Comparison of ENCODE assay signal across 23 cellular contexts in the genomic region with DNA sequence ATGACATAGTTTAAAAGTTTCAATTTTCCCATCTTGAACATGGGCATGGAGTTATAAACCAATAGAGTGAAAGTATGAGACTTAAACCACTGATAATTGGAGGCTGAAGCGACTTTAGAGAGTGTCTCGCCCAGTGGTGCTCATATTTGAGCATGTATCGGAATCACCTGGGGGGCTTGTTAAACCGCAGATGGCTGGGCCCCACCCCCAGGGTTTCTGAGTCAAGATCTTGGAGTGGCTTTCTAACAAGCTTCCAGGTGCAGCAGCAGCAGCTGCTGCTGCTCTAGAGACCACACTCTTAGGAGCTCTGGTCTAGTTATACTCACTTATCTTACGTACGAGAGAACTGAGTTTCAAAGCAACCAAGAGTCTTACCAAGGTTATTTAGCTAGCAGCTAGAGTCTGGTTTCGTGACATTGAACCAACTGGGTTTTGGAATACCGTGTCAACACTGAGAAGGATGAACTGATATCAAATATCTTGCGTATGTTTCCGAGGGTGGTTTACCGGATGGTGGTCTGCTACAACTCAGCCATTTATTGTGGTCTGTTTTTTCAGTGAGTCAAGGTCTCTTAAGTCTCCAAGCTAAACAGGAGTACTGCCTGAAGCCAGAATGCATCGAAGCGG. TPM values are rescaled to one million over a fixed set of nuclear protein-coding genes. Genes with fewer than 3 reads are reported as not detected.
DNase-seq lines count a peak whose midpoint lies in the region; ATAC-seq and TF ChIP-seq lines count a peak whose summit lies in the region.
"Had no signal": no experiment of that assay in that cellular context is flagged by ENCODE, and none has a peak within 500 bp of the region (broad histone marks: within the 10 kb centered on the region; RNA-seq: fewer than 3 reads in every experiment).

No MANE protein-coding gene starts in this region.

- no peaks in the 10 kb centered on the region for H3K27me3 Mint-ChIP-seq in activated CD4-positive, alpha-beta memory T cell treated with anti-CD3 and anti-CD28 coated beads for 36 hours
- H3K27me3 Mint-ChIP-seq in activated CD4-positive, alpha-beta memory T cell treated with anti-CD3 and anti-CD28 coated beads, Interleukin-2, amount 10 ng/mL, durations not matched to agents 7 days and 5 days: no peaks in the 10 kb centered on the region
- H3K27me3 Mint-ChIP-seq in activated naive CD8-positive, alpha-beta T cell treated with anti-CD3 and anti-CD28 coated beads, Interleukin-2, amount 50 U/mL, for 24 hours: no peaks in the 10 kb centered on the region
- H3K27me3 Mint-ChIP-seq: activated B cell treated with CpG ODN at 0.5 μM for 24 hours, B cell, progenitor cell of endocrine pancreas had no signal

- peak; percentile 54 for ATAC-seq in activated naive CD8-positive, alpha-beta T cell treated with anti-CD3 and anti-CD28 coated beads, Interleukin-2, amount 50 U/mL, for 24 hours
- ATAC-seq in stimulated activated naive CD8-positive, alpha-beta T cell treated with anti-CD3 and anti-CD28 coated beads, Interleukin-15, Interleukin-2, amounts not matched to agents 100 U/mL and 50 U/mL, for 24 hours: peak; percentile 57
- ATAC-seq in GM21528 (IDR thresholded peaks at IDR 0.05; ENCODE audit: low FRiP score, unreplicated experiment): no peak
- ATAC-seq: upper lobe of right lung had no signal

- CTCF ChIA-PET in activated CD4-positive, alpha-beta memory T cell treated with anti-CD3 and anti-CD28 coated beads for 36 hours (lab: Charles Lee): interaction anchor here (0.9 to 1.7 kb wide), 2 partner anchors 23 to 53 kb away, joined by 3 to 9 read pairs; no protein-coding TSS in a partner anchor
- CTCF ChIA-PET in activated CD4-positive, alpha-beta memory T cell treated with anti-CD3 and anti-CD28 coated beads, Interleukin-2, amount 10 ng/mL, durations not matched to agents 7 days and 5 days (lab: Charles Lee): no interaction called here
- CTCF ChIA-PET in HEK293T (lab: Yijun Ruan, JAX): interaction anchor here (1.5 kb wide), 1 partner anchor 53 kb away, joined by 3 read pairs; no protein-coding TSS in a partner anchor

- H3K27ac Mint-ChIP-seq in activated CD4-positive, alpha-beta memory T cell treated with anti-CD3 and anti-CD28 coated beads for 36 hours: no peak overlapping the region
- no peak overlapping the region for H3K27ac Mint-ChIP-seq in activated CD4-positive, alpha-beta memory T cell treated with anti-CD3 and anti-CD28 coated beads, Interleukin-2, amount 10 ng/mL, durations not matched to agents 7 days and 5 days
- peak overlapping the region; percentile 80 for H3K27ac Mint-ChIP-seq in activated naive CD8-positive, alpha-beta T cell treated with anti-CD3 and anti-CD28 coated beads, Interleukin-2, amount 50 U/mL, for 24 hours
- H3K27ac Mint-ChIP-seq: activated B cell treated with CpG ODN at 0.5 μM for 24 hours, B cell, progenitor cell of endocrine pancreas had no signal

- peaks cover 16% of the 10 kb centered on the region for H3K4me1 Mint-ChIP-seq in activated CD4-positive, alpha-beta memory T cell treated with anti-CD3 and anti-CD28 coated beads for 36 hours (ENCODE audit: low read depth)
- H3K4me1 Mint-ChIP-seq in activated CD4-positive, alpha-beta memory T cell treated with anti-CD3 and anti-CD28 coated beads, Interleukin-2, amount 10 ng/mL, durations not matched to agents 7 days and 5 days: no peaks in the 10 kb centered on the region
- peaks cover 47% of the 10 kb centered on the region for H3K4me1 Mint-ChIP-seq in activated naive CD8-positive, alpha-beta T cell treated with anti-CD3 and anti-CD28 coated beads, Interleukin-2, amount 50 U/mL, for 24 hours
- H3K4me1 Mint-ChIP-seq: activated B cell treated with CpG ODN at 0.5 μM for 24 hours, B cell had no signal

- DNase-seq in activated CD4-positive, alpha-beta memory T cell treated with anti-CD3 and anti-CD28 coated beads for 36 hours: no peak
- no peak for DNase-seq in activated CD4-positive, alpha-beta memory T cell treated with anti-CD3 and anti-CD28 coated beads, Interleukin-2, amount 10 ng/mL, durations not matched to agents 7 days and 5 days
- peak; percentile 49 to 89 for DNase-seq in NCI-H524 (lab: John Stamatoyannopoulos, UW)
- DNase-seq in activated naive CD8-positive, alpha-beta T cell treated with anti-CD3 and anti-CD28 coated beads, Interleukin-2, amount 50 U/mL, for 24 hours: no peak
- DNase-seq in stimulated activated naive CD8-positive, alpha-beta T cell treated with anti-CD3 and anti-CD28 coated beads, Interleukin-15, Interleukin-2, amounts not matched to agents 100 U/mL and 50 U/mL, for 24 hours: no peak
- DNase-seq in HEK293T (ENCODE audit: extremely low spot score): no peak
- DNase-seq in glomerular visceral epithelial cell (ENCODE audit: extremely low spot score): no peak
- DNase-seq: activated B cell treated with CpG ODN at 0.5 μM for 24 hours; activated CD8-positive, alpha-beta memory T cell treated with anti-CD3 and anti-CD28 coated beads for 24 hours; brain microvascular endothelial cell; DMS153; effector CD8-positive, alpha-beta T cell; H9; mammary epithelial cell; NCI-H1694 treated with DMSO at 0.1 percent for 48 hours; NCI-H82; sigmoid colon; substantia nigra; T1000; upper lobe of right lung had no signal

- intact Hi-C loops in activated CD4-positive, alpha-beta memory T cell treated with anti-CD3 and anti-CD28 coated beads for 36 hours (cut with micrococcal nuclease): no loop called here

- no peaks in the 10 kb centered on the region for H3K36me3 Mint-ChIP-seq in activated CD4-positive, alpha-beta memory T cell treated with anti-CD3 and anti-CD28 coated beads for 36 hours
- no peaks in the 10 kb centered on the region for H3K36me3 Mint-ChIP-seq in activated CD4-positive, alpha-beta memory T cell treated with anti-CD3 and anti-CD28 coated beads, Interleukin-2, amount 10 ng/mL, durations not matched to agents 7 days and 5 days (ENCODE audit: low read depth)
- peaks cover 13% of the 10 kb centered on the region for H3K36me3 Mint-ChIP-seq in activated naive CD8-positive, alpha-beta T cell treated with anti-CD3 and anti-CD28 coated beads, Interleukin-2, amount 50 U/mL, for 24 hours (ENCODE audit: low read depth)

- H3K9me3 Mint-ChIP-seq in activated CD4-positive, alpha-beta memory T cell treated with anti-CD3 and anti-CD28 coated beads for 36 hours: no peaks in the 10 kb centered on the region
- H3K9me3 Mint-ChIP-seq in activated CD4-positive, alpha-beta memory T cell treated with anti-CD3 and anti-CD28 coated beads, Interleukin-2, amount 10 ng/mL, durations not matched to agents 7 days and 5 days: no peaks in the 10 kb centered on the region
- H3K9me3 Mint-ChIP-seq in activated naive CD8-positive, alpha-beta T cell treated with anti-CD3 and anti-CD28 coated beads, Interleukin-2, amount 50 U/mL, for 24 hours: no peaks in the 10 kb centered on the region
- H3K9me3 Mint-ChIP-seq: activated B cell treated with CpG ODN at 0.5 μM for 24 hours had no signal

- POLR2A ChIA-PET in activated CD4-positive, alpha-beta memory T cell treated with anti-CD3 and anti-CD28 coated beads for 36 hours (lab: Charles Lee): no interaction called here
- POLR2A ChIA-PET in activated CD4-positive, alpha-beta memory T cell treated with anti-CD3 and anti-CD28 coated beads, Interleukin-2, amount 10 ng/mL, durations not matched to agents 7 days and 5 days (lab: Charles Lee): no interaction called here
- POLR2A ChIA-PET in HEK293T (lab: Yijun Ruan, JAX): no interaction called here

- H3K4me3 Mint-ChIP-seq in activated CD4-positive, alpha-beta memory T cell treated with anti-CD3 and anti-CD28 coated beads for 36 hours: peak overlapping the region; percentile 52
- H3K4me3 Mint-ChIP-seq in activated CD4-positive, alpha-beta memory T cell treated with anti-CD3 and anti-CD28 coated beads, Interleukin-2, amount 10 ng/mL, durations not matched to agents 7 days and 5 days: no peak overlapping the region
- H3K4me3 Mint-ChIP-seq in activated naive CD8-positive, alpha-beta T cell treated with anti-CD3 and anti-CD28 coated beads, Interleukin-2, amount 50 U/mL, for 24 hours: peak overlapping the region; percentile 79
- H3K4me3 Mint-ChIP-seq: activated B cell treated with CpG ODN at 0.5 μM for 24 hours, B cell, H9 had no signal

TF ChIP-seq in HEK293T, 16 proteins besides CTCF, POLR2A, EP300 and RAD21:
- TF ChIP-seq ARNT (IDR thresholded peaks at IDR 0.05) (no peak), TARDBP (IDR thresholded peaks at IDR 0.05) (no peak), SP1 (IDR thresholded peaks at IDR 0.05) (no peak), BHLHE40 (IDR thresholded peaks at IDR 0.05; ENCODE audit: borderline replicate concordance) (no peak), FOXK2 (IDR thresholded peaks at IDR 0.05) (no peak), L3MBTL2 (conservative IDR thresholded peaks at IDR 0.05) (no peak), SUZ12 (IDR thresholded peaks at IDR 0.05) (no peak), CTBP1 (IDR thresholded peaks at IDR 0.05; ENCODE audit: borderline replicate concordance) (no peak), FOXM1 (IDR thresholded peaks at IDR 0.05; ENCODE audit: borderline replicate concordance) (no peak), NFRKB (IDR thresholded peaks at IDR 0.05) (no peak), ELF4 (IDR thresholded peaks at IDR 0.05) (no peak), LEF1 (IDR thresholded peaks at IDR 0.05; ENCODE audit: borderline replicate concordance) (no peak), PKNOX1 (IDR thresholded peaks at IDR 0.05) (no peak), ZNF384 (IDR thresholded peaks at IDR 0.05) (no peak), FOXA1 (IDR thresholded peaks at IDR 0.05) (no peak)

RNA-seq across cellular contexts. Expression of gene PHEX, which starts 5.9 kb away (rescaled TPM):
- 1 to 10 TPM; 2.1 to 3.2 TPM for total RNA-seq in activated CD4-positive, alpha-beta memory T cell treated with anti-CD3 and anti-CD28 coated beads for 36 hours
- total RNA-seq in activated CD4-positive, alpha-beta memory T cell treated with anti-CD3 and anti-CD28 coated beads, Interleukin-2, amount 10 ng/mL, durations not matched to agents 7 days and 5 days: under 1 TPM; 0.10 to 0.23 TPM

Comparison
In these comparisons a context has a peak if more than half of its experiments do, and no peak if none do; other contexts are left out.
1. DNase-seq: peak in NCI-H524 (2 of 2); none in activated CD4-positive, alpha-beta memory T cell treated with anti-CD3 and anti-CD28 coated beads for 36 hours (single experiment), activated CD4-positive, alpha-beta memory T cell treated with anti-CD3 and anti-CD28 coated beads, Interleukin-2, amount 10 ng/mL, durations not matched to agents 7 days and 5 days (single experiment), activated naive CD8-positive, alpha-beta T cell treated with anti-CD3 and anti-CD28 coated beads, Interleukin-2, amount 50 U/mL, for 24 hours (single experiment), stimulated activated naive CD8-positive, alpha-beta T cell treated with anti-CD3 and anti-CD28 coated beads, Interleukin-15, Interleukin-2, amounts not matched to agents 100 U/mL and 50 U/mL, for 24 hours (single experiment), HEK293T (single experiment) and glomerular visceral epithelial cell (single experiment).